In genomic region chr1:222589462-222590302, GRCh38 we compare ENCODE assay signal across 8 cellular contexts. TPM values are rescaled to one million over a fixed set of nuclear protein-coding genes. Genes with fewer than 3 reads are reported as not detected.
DNase-seq lines count a peak whose midpoint lies in the region; ATAC-seq, FAIRE-seq and TF ChIP-seq lines count a peak whose summit lies in the region.

TAF1A (minus strand) TSS chr1:222589933.

- H3K27ac ChIP-seq in HUES48 (ENCODE audit: low read depth, low read length), result peak within 1 kb of the TSS; percentile 88
- H3K27ac ChIP-seq in OCI-LY7 (ENCODE audit: low read depth, low read length, poor library complexity, severe bottlenecking), result peak within 1 kb of the TSS; percentile 43

- H3K27me3 ChIP-seq in HUES48 (ENCODE audit: control insufficient read depth, insufficient read depth, low read length), result no peaks in the 10 kb centered on the region

- TF ChIP-seq CTCF in D721Med (IDR thresholded peaks at IDR 0.05; ENCODE audit: insufficient read depth, missing control alignments) (no peak), OCI-LY7 (conservative IDR thresholded peaks at IDR 0.05; ENCODE audit: low read length) (no peak)

- CTCF ChIA-PET in OCI-LY7 (lab: Charles Lee; ENCODE audit: unreplicated experiment), result interaction anchor here (0.5 kb wide), 1 partner anchor 17 kb away, joined by 4 read pairs; no protein-coding TSS in a partner anchor

- peak; percentile 100 for ATAC-seq in GM21423 (IDR thresholded peaks at IDR 0.05; ENCODE audit: unreplicated experiment)

- H3K9me3 ChIP-seq in HUES48 (ENCODE audit: control insufficient read depth, insufficient read depth, low read length), result no peaks in the 10 kb centered on the region
- peaks cover 1% of the 10 kb centered on the region; the same call in 1 of the 2 replicates for H3K9me3 ChIP-seq in OCI-LY7 (ENCODE audit: low read length)

- peak within 1 kb of the TSS; percentile 96 for H3K4me2 ChIP-seq in OCI-LY7 (ENCODE audit: low read length)

- intact Hi-C loops in OCI-LY7 (cut with micrococcal nuclease; ENCODE audit: unreplicated experiment), result loop anchor here (1.0 kb wide), 1 partner anchor 55 kb away; no protein-coding TSS in a partner anchor

- DNase-seq in D721Med (ENCODE audit: insufficient read length, low spot score) (peak; percentile 63), OCI-LY7 (ENCODE audit: low spot score) (peak; percentile 88), epidermal melanocyte (ENCODE audit: insufficient read length, low spot score) (peak; percentile 86), middle frontal gyrus (ENCODE audit: extremely low spot score, low spot score) (peak; percentile 65)
- DNase-seq in activated CD8-positive, alpha-beta memory T cell treated with anti-CD3 and anti-CD28 coated beads, Interleukin-2, amount 50 U/mL, for 48 hours, result peak; percentile 88
- peak; percentile 69 to 76 for DNase-seq in stimulated activated CD8-positive, alpha-beta memory T cell treated with anti-CD3 and anti-CD28 coated beads, Interleukin-2, amount 100 ng/mL, for 48 hours (ENCODE audit: low read depth in 2 of 2)

- peak within 1 kb of the TSS; percentile 51 for H3K9ac ChIP-seq in HUES48 (ENCODE audit: low read depth, low read length)

- H2AFZ ChIP-seq in OCI-LY7 (ENCODE audit: low read length), result peak within 1 kb of the TSS; percentile 99

- POLR2A ChIA-PET in OCI-LY7 (lab: Charles Lee), result interaction anchor here (0.6 to 3.1 kb wide), 17 partner anchors 10 to 944 kb away, joined by 3 to 13 read pairs (median 5); partner anchors contain the start of genes AIDA and BROX

- peaks cover 31% of the 10 kb centered on the region for H3K36me3 ChIP-seq in HUES48 (ENCODE audit: control insufficient read depth, insufficient read depth, low read length)
- H3K36me3 ChIP-seq in OCI-LY7 (ENCODE audit: insufficient read depth, low read length), result peaks cover 35% of the 10 kb centered on the region

- no peaks in the 10 kb centered on the region for H3K4me1 ChIP-seq in HUES48 (ENCODE audit: control insufficient read depth, insufficient read depth, low read length)
- peaks cover 20% of the 10 kb centered on the region for H3K4me1 ChIP-seq in OCI-LY7 (ENCODE audit: insufficient read depth, low read length, poor library complexity, severe bottlenecking)

- peak within 1 kb of the TSS; percentile 79 for H3K4me3 ChIP-seq in HUES48 (ENCODE audit: low read depth, low read length)
- H3K4me3 ChIP-seq in OCI-LY7 (ENCODE audit: low read depth, low read length, poor library complexity, severe bottlenecking), result peak within 1 kb of the TSS; percentile 80

- TSS peak; percentile 77 for BruUV-seq in OCI-LY7 (replicated peaks; lab: Mats Ljungman, UMichigan)

- peak; percentile 46 for FAIRE-seq in D721Med (lab: Jason Lieb, UNC)

- H3K9me2 ChIP-seq in OCI-LY7 (ENCODE audit: insufficient read depth, low read length), result no peaks in the 10 kb centered on the region

- H4K20me1 ChIP-seq in OCI-LY7 (ENCODE audit: insufficient read depth, low read length), result no peaks in the 10 kb centered on the region

- H3K79me2 ChIP-seq in OCI-LY7 (ENCODE audit: insufficient read depth, low read depth, low read length), result peaks cover 29% of the 10 kb centered on the region

RNA-seq across cellular contexts. Expression of gene TAF1A, which starts in this region (rescaled TPM):
- total RNA-seq in OCI-LY7 (2014; rRNA removed; shearing (Covaris generic)), result 10.9 and 13.3 TPM in 2 replicates
- total RNA-seq in OCI-LY7 (2022), result 18.3 and 19.2 TPM in 2 replicates

Comparison
In these comparisons a context has a peak if more than half of its experiments do, and no peak if none do; other contexts are left out.
1. Peak in every context shown above with its lines: DNase-seq, ATAC-seq, H3K4me3 ChIP-seq and H3K27ac ChIP-seq.